In genomic region chr7:78168869-78169268, GRCh38 we compare ENCODE assay signal across 32 cellular contexts.
"Had no signal": no experiment of that assay in that cellular context is flagged by ENCODE, and none has a peak within 500 bp of the region (broad histone marks: within the 10 kb centered on the region; RNA-seq: fewer than 3 reads in every experiment).

No MANE protein-coding gene starts in this region.

- DNase-seq: activated effector memory CD4-positive, alpha-beta T cell treated with anti-CD3 and anti-CD28 coated beads, Interleukin-2, amount 50 U/mL, for 16 hours; activated effector memory CD4-positive, alpha-beta T cell treated with Interleukin-2 at 50 U/mL for 16 hours; activated gamma-delta T cell; activated gamma-delta T cell treated with Interleukin-2 at 50 U/mL for 16 hours; activated naive CD4-positive, alpha-beta T cell; activated naive CD4-positive, alpha-beta T cell treated with anti-CD3 and anti-CD28 coated beads for 36 hours; activated naive CD4-positive, alpha-beta T cell treated with anti-CD3 and anti-CD28 coated beads, Interleukin-2, amount 10 ng/mL, durations not matched to agents 7 days and 5 days; activated naive CD4-positive, alpha-beta T cell treated with anti-CD3 and anti-CD28 coated beads, Interleukin-2, amount 50 U/mL, for 16 hours; activated naive CD4-positive, alpha-beta T cell treated with Interleukin-2 at 50 U/mL for 16 hours; activated naive CD8-positive, alpha-beta T cell treated with anti-CD3 and anti-CD28 coated beads for 36 hours; activated naive CD8-positive, alpha-beta T cell treated with anti-CD3 and anti-CD28 coated beads, Interleukin-2, amount 10 ng/mL, durations not matched to agents 7 days and 5 days; activated naive CD8-positive, alpha-beta T cell treated with anti-CD3 and anti-CD28 coated beads, Interleukin-2, amount 50 U/mL, for 24 hours; activated T-cell treated with anti-CD3 and anti-CD28 coated beads for 4 hours; activated T-cell treated with anti-CD3 and anti-CD28 coated beads, Interleukin-2, amount 50 U/mL, for 1 hour; activated T-cell treated with anti-CD3 and anti-CD28 coated beads, Interleukin-2, amount 50 U/mL, for 24 hours; activated T-cell treated with anti-CD3 and anti-CD28 coated beads, Interleukin-2, amount 50 U/mL, for 4 hours; activated T-cell treated with anti-CD3 and anti-CD28 coated beads, Interleukin-2, amount 50 U/mL, for 48 hours; activated T-cell treated with anti-CD3 and anti-CD28 coated beads, Interleukin-2, amount 50 U/mL, for 72 hours; adrenal gland; amniotic stem cell; amygdala; anterior cingulate cortex; aorta; body of pancreas; brain microvascular endothelial cell; caudate nucleus; central memory CD4-positive, alpha-beta T cell; cerebellar nuclear complex had no signal

- H3K27me3 ChIP-seq: adrenal gland, body of pancreas, brain microvascular endothelial cell, breast epithelium, cardiac muscle cell had no signal

- H3K36me3 ChIP-seq: adrenal gland, brain microvascular endothelial cell, breast epithelium, cardiac muscle cell had no signal

- ATAC-seq: activated naive CD4-positive, alpha-beta T cell treated with anti-CD3 and anti-CD28 coated beads, Interleukin-2, amount 50 U/mL, for 72 hours; activated naive CD8-positive, alpha-beta T cell treated with anti-CD3 and anti-CD28 coated beads, Interleukin-2, amount 50 U/mL, for 24 hours; activated T-cell treated with anti-CD3 and anti-CD28 coated beads, Interleukin-2, amount 50 U/mL, for 4 hours; activated T-cell treated with anti-CD3 and anti-CD28 coated beads, Interleukin-2, amount 50 U/mL, for 72 hours; activated T-helper 17 cell treated with anti-CD3 and anti-CD28 coated beads, Interleukin-2, amount 50 U/mL, for 72 hours; body of pancreas had no signal

- H3K9me3 ChIP-seq: adrenal gland, body of pancreas, breast epithelium had no signal

- H3K4me1 ChIP-seq: body of pancreas, breast epithelium had no signal

- H3K27ac ChIP-seq: adrenal gland, body of pancreas, brain microvascular endothelial cell, breast epithelium, cardiac muscle cell had no signal

- H3K4me3 ChIP-seq: adrenal gland, body of pancreas, breast epithelium, cardiac muscle cell had no signal
